Comparison of ENCODE assay signal across 8 cellular contexts in genomic region chr11:57324886-57325734, GRCh38. TPM values are rescaled to one million over a fixed set of nuclear protein-coding genes. Genes with fewer than 3 reads are reported as not detected.
DNase-seq lines count a peak whose midpoint lies in the region; ATAC-seq and TF ChIP-seq lines count a peak whose summit lies in the region.

Gene TNKS1BP1 (minus strand): TSS chr11:57324952. CDS start chr11:57321885, 3,067 bp downstream.

- H3K36me3 ChIP-seq in ascending aorta: peaks cover 9 to 40% of the 10 kb centered on the region in 2 donors
- H3K36me3 ChIP-seq in right atrium auricular region: peaks cover 44% of the 10 kb centered on the region
- peaks cover 0 to 51% of the 10 kb centered on the region in 2 donors for H3K36me3 ChIP-seq in psoas muscle (ENCODE audit: insufficient read depth in 1 of 2, low read depth in 1 of 2)
- H3K36me3 ChIP-seq in urinary bladder (ENCODE audit: insufficient read depth): peaks cover 5% of the 10 kb centered on the region

- no peaks in the 10 kb centered on the region for H3K9me3 ChIP-seq in ascending aorta
- no peaks in the 10 kb centered on the region for H3K9me3 ChIP-seq in right atrium auricular region
- H3K9me3 ChIP-seq in psoas muscle: no peaks in the 10 kb centered on the region

- H3K4me1 ChIP-seq in ascending aorta (peaks cover 8 to 28% of the 10 kb centered on the region in 2 donors), right atrium auricular region (peaks cover 0 to 52% of the 10 kb centered on the region in 2 donors), psoas muscle (peaks cover 40% of the 10 kb centered on the region), urinary bladder (ENCODE audit: insufficient read depth) (no peaks in the 10 kb centered on the region)

- intact Hi-C loops in ascending aorta (cut with DNase I) (loop anchor here (1.0 to 10.0 kb wide), 5 partner anchors 10 to 1253 kb away; partner anchors contain the start of genes SLC43A3, SSRP1 and TIMM10), psoas muscle (cut with DNase I) (no loop called here)

- 0 to 1% (median 1%) methylated on average over 49 to 61 of the region's 61 CpGs for WGBS in psoas muscle, 3 donors
- WGBS in urinary bladder: under 1% methylated on average over 61 of the region's 61 CpGs

- ATAC-seq in GM18502 (IDR thresholded peaks at IDR 0.05; ENCODE audit: poor library complexity, unreplicated experiment) (peak; percentile 89), HG02938 (IDR thresholded peaks at IDR 0.05; ENCODE audit: unreplicated experiment) (peak; percentile 92), psoas muscle (peak; percentile 81 to 91 (median 84))

- H3K27me3 ChIP-seq in ascending aorta (no peaks in the 10 kb centered on the region), right atrium auricular region (no peaks in the 10 kb centered on the region), psoas muscle (ENCODE audit: insufficient read depth in 3 of 3, low read length in 2 of 3) (no peaks in the 10 kb centered on the region)

- H3K27ac ChIP-seq in ascending aorta (peak within 1 kb of the TSS; percentile 94 to 98), right atrium auricular region (peak within 1 kb of the TSS; percentile 90 to 94), psoas muscle (peak within 1 kb of the TSS; percentile 87), urinary bladder (ENCODE audit: low read depth) (peak within 1 kb of the TSS; percentile 90)

- TF ChIP-seq CTCF in ascending aorta (IDR thresholded peaks at IDR 0.05) (no peak), right atrium auricular region (IDR thresholded peaks at IDR 0.05) (no peak), psoas muscle (IDR thresholded peaks at IDR 0.05) (no peak)

- DNase-seq in NCI-H187 (lab: John Stamatoyannopoulos, UW) (peak; percentile 82 to 89), T-helper 22 cell (ENCODE audit: low read depth) (peak; percentile 81), ascending aorta (ENCODE audit: low spot score in 2 of 2) (peak; percentile 97 to 99), right atrium auricular region (ENCODE audit: low spot score) (peak; percentile 100), psoas muscle (peak; percentile 98 to 99)

- H3K4me3 ChIP-seq in ascending aorta: peak within 1 kb of the TSS; percentile 90 to 94
- H3K4me3 ChIP-seq in right atrium auricular region: peak within 1 kb of the TSS; percentile 62 to 86
- peak within 1 kb of the TSS; percentile 81 for H3K4me3 ChIP-seq in psoas muscle
- peak within 1 kb of the TSS; percentile 87 for H3K4me3 ChIP-seq in urinary bladder (ENCODE audit: low read depth, low read length)

RNA-seq across cellular contexts. Expression of gene TNKS1BP1, which starts in this region (rescaled TPM):
- total RNA-seq in ascending aorta (131 TPM), right atrium auricular region (10 to 100 TPM; 26.8 to 52.5 TPM), psoas muscle (100 to 1,000 TPM in 2 of 4 donors, 10 to 100 TPM in 2; 63.9 to 288 (median 129) TPM), urinary bladder (33.6 TPM)
- polyA plus RNA-seq in psoas muscle (100 to 1,000 TPM in 1 of 3 donors, 10 to 100 TPM in 2; 76.9 to 121 (median 79.9) TPM), urinary bladder (146 TPM)

Comparison
In these comparisons a context has a peak if more than half of its experiments do, and no peak if none do; other contexts are left out.
1. Peak in every context shown above with its lines: DNase-seq, ATAC-seq, H3K4me3 ChIP-seq and H3K27ac ChIP-seq.